8 cellular contexts compared by ENCODE assay signal in the genomic region with DNA sequence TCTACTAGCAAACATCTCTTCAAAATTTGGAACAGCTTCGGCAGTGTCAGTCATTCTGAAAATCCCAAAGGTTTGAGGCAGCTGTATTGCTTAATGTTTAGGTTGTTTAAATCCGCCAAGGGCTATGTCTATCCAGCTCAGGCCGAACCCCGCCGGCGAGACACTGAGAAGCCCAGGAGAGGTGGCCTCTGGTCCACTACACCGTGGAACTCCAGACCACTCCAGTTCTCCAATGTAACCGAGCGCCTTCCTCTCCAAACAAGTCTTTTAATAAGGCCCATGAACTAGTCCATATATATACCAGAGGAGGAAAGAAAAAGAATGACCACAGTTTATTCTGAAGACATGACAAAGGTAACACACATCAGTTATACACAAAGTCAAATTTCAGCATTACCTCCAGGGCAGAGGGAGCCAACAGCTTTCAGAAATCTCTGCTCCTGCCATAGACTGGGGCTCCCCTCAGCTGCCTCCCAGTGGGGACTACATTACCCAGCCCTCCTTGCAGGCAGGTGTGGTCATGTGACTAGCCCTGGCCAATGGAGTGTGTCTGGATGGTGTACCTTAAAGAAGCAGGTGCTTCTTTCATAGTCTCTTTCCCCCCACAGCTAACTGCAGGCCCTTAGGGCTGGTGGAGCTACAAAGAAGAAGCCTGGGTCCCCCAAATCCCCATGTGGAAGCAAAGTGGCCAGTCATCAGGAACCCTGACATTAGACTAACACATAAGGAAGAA. TPM values are rescaled to one million over a fixed set of nuclear protein-coding genes. Genes with fewer than 3 reads are reported as not detected.
DNase-seq lines count a peak whose midpoint lies in the region; ATAC-seq and TF ChIP-seq lines count a peak whose summit lies in the region.

A gene (minus strand): TSS at position 255 of the 733 bp plus-strand sequence. CDS start 201 bp downstream, at position 54.

- H3K27ac Mint-ChIP-seq in T-helper 17 cell, result no peak within 1 kb of the TSS
- H3K27ac Mint-ChIP-seq in stimulated activated naive CD8-positive, alpha-beta T cell treated with anti-CD3 and anti-CD28 coated beads, Interleukin-15, amount 100 ng/mL, for 72 hours, result no peak within 1 kb of the TSS

- H3K27ac ChIP-seq in right atrium auricular region, result no peak within 1 kb of the TSS

- no peak within 1 kb of the TSS for H3K4me3 ChIP-seq in right atrium auricular region

- DNase-seq in GM10248 (ENCODE audit: extremely low spot score), result peak; percentile 82
- peak in 2 of 3 donors; percentile 19 to 25 for DNase-seq in T-helper 17 cell
- DNase-seq in erythroblast (lab: John Stamatoyannopoulos, UW), result peak; percentile 9 to 30
- peak; percentile 18 to 54 for DNase-seq in stimulated activated naive CD8-positive, alpha-beta T cell treated with anti-CD3 and anti-CD28 coated beads, Interleukin-15, amount 100 ng/mL, for 72 hours
- DNase-seq in NCI-H1694 treated with DMSO at 0.1 percent for 48 hours (lab: John Stamatoyannopoulos, UW), result no peak
- no peak for DNase-seq in right atrium auricular region (ENCODE audit: low spot score)

- CTCF ChIA-PET in GM10248 (lab: Yijun Ruan, JAX), result interaction anchor here (1.0 to 1.3 kb wide), 2 partner anchors 9 to 186 kb away, joined by 3 read pairs; no protein-coding TSS in a partner anchor

- no peaks in the 10 kb centered on the region for H3K9me3 ChIP-seq in T-helper 17 cell (ENCODE audit: control insufficient read depth, low read length, poor library complexity, severe bottlenecking)
- no peaks in the 10 kb centered on the region for H3K9me3 ChIP-seq in right atrium auricular region

- peak; percentile 62 for ATAC-seq in GM19397 (IDR thresholded peaks at IDR 0.05; ENCODE audit: unreplicated experiment)
- ATAC-seq in HG03196 (IDR thresholded peaks at IDR 0.05; ENCODE audit: unreplicated experiment), result peak; percentile 57
- ATAC-seq in T-helper 17 cell, result peak; percentile 96
- peak; percentile 83 for ATAC-seq in stimulated activated naive CD8-positive, alpha-beta T cell treated with anti-CD3 and anti-CD28 coated beads, Interleukin-15, amount 100 ng/mL, for 72 hours

- no peak for TF ChIP-seq CTCF in GM10248 (IDR thresholded peaks at IDR 0.05; ENCODE audit: control extremely low read depth, extremely low read depth, low read depth, missing control alignments)
- TF ChIP-seq CTCF in right atrium auricular region (IDR thresholded peaks at IDR 0.05), result no peak

- H3K4me1 Mint-ChIP-seq in T-helper 17 cell, result peaks cover 4% of the 10 kb centered on the region
- peaks cover 33% of the 10 kb centered on the region for H3K4me1 Mint-ChIP-seq in stimulated activated naive CD8-positive, alpha-beta T cell treated with anti-CD3 and anti-CD28 coated beads, Interleukin-15, amount 100 ng/mL, for 72 hours

- peaks cover 0 to 32% of the 10 kb centered on the region in 2 donors for H3K4me1 ChIP-seq in right atrium auricular region

- no peak within 1 kb of the TSS for H3K4me3 Mint-ChIP-seq in T-helper 17 cell
- H3K4me3 Mint-ChIP-seq in stimulated activated naive CD8-positive, alpha-beta T cell treated with anti-CD3 and anti-CD28 coated beads, Interleukin-15, amount 100 ng/mL, for 72 hours, result no peak within 1 kb of the TSS

- no peak for TF ChIP-seq POLR2A in erythroblast (IDR thresholded peaks at IDR 0.05; ENCODE audit: low read length)

- no peaks in the 10 kb centered on the region for H3K27me3 ChIP-seq in right atrium auricular region

- H3K36me3 Mint-ChIP-seq in T-helper 17 cell (ENCODE audit: low read depth), result no peaks in the 10 kb centered on the region

- no peaks in the 10 kb centered on the region for H3K36me3 ChIP-seq in right atrium auricular region

- POLR2A ChIA-PET in GM10248 (lab: Yijun Ruan, JAX), result no interaction called here

- no peaks in the 10 kb centered on the region for H3K9me3 Mint-ChIP-seq in stimulated activated naive CD8-positive, alpha-beta T cell treated with anti-CD3 and anti-CD28 coated beads, Interleukin-15, amount 100 ng/mL, for 72 hours

- H3K27me3 Mint-ChIP-seq in T-helper 17 cell, result peaks cover 5% of the 10 kb centered on the region
- no peaks in the 10 kb centered on the region for H3K27me3 Mint-ChIP-seq in stimulated activated naive CD8-positive, alpha-beta T cell treated with anti-CD3 and anti-CD28 coated beads, Interleukin-15, amount 100 ng/mL, for 72 hours

RNA-seq across cellular contexts. Expression of the gene that starts here (rescaled TPM):
- under 1 TPM; 0.44 to 0.82 TPM for total RNA-seq in T-helper 17 cell
- total RNA-seq in right atrium auricular region, result under 1 TPM; 0.20 to 0.52 TPM

Comparison
In these comparisons a context has a peak if more than half of its experiments do, and no peak if none do; other contexts are left out.
1. Peak in DNase-seq and ATAC-seq in T-helper 17 cell; RNA of the gene not detected or under 1 TPM.
2. DNase-seq: peak in GM10248 (single experiment), erythroblast (2 of 2) and stimulated activated naive CD8-positive, alpha-beta T cell treated with anti-CD3 and anti-CD28 coated beads, Interleukin-15, amount 100 ng/mL, for 72 hours (2 of 2); none in NCI-H1694 treated with DMSO at 0.1 percent for 48 hours (single experiment) and right atrium auricular region (single experiment).
3. Peak in every context shown above with its lines, with median percentiles within 50 percentile points of each other: ATAC-seq.